ENCODE assay signal across 9 cellular contexts in the genomic region with DNA sequence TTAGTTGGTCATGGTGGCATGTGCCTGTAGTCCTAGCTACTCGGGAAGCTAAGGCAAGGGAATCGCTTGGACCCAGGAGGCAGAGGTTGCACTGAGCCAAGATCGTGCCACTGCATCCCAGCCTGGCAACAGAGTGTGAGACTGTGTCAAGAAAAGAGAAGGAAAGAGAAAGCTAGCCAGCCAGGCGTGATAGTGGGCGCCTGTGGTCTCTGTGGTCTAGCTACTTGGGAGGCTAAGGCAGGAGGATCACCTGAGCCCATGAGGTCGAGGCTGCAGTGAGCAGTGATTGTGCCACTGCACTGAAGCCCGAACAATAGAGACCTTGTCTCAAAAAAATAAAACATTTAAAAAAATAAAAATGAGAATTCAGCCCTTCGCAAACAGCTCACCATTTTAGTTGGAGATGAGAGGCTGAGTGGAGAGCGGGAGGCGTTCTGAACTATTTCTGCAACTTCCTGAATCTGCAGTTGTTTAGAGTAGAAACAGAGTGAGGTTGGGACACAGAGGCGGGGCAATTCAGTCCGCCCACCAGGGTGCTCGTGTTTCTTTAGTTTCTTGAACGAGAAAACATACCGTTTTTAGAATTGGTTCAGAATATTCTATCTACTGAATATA.
DNase-seq lines count a peak whose midpoint lies in the region; ATAC-seq lines count a peak whose summit lies in the region.
"Had no signal": no experiment of that assay in that cellular context is flagged by ENCODE, and none has a peak within 500 bp of the region (broad histone marks: within the 10 kb centered on the region; RNA-seq: fewer than 3 reads in every experiment).

No MANE protein-coding gene starts in this region.

- peaks cover 4% of the 10 kb centered on the region for H3K4me1 Mint-ChIP-seq in T-helper 2 cell treated with Interferon-gamma antibody and Interleukin-4, amounts not matched to agents 5 μg/mL and 100 μg/mL, for 36 hours (ENCODE audit: low read depth)
- H3K4me1 Mint-ChIP-seq in dendritic cell treated with granulocyte-macrophage colony-stimulating factor and Interleukin-4, amounts not matched to agents 40 ng/mL and 50 ng/mL, for 4 days (ENCODE audit: low read depth), result peaks cover 31% of the 10 kb centered on the region
- H3K4me1 Mint-ChIP-seq in stimulated activated naive CD8-positive, alpha-beta T cell treated with anti-CD3 and anti-CD28 coated beads, Interleukin-15, amount 100 ng/mL, for 72 hours, result peaks cover 18% of the 10 kb centered on the region

- peak; percentile 71 for ATAC-seq in stimulated activated naive CD8-positive, alpha-beta T cell treated with anti-CD3 and anti-CD28 coated beads, Interleukin-15, amount 100 ng/mL, for 72 hours
- ATAC-seq in GM18907 (IDR thresholded peaks at IDR 0.05; ENCODE audit: unreplicated experiment), result no peak

- H3K4me3 Mint-ChIP-seq in T-helper 2 cell treated with Interferon-gamma antibody and Interleukin-4, amounts not matched to agents 5 μg/mL and 100 μg/mL, for 36 hours, result no peak overlapping the region
- peak overlapping the region; percentile 55 for H3K4me3 Mint-ChIP-seq in dendritic cell treated with granulocyte-macrophage colony-stimulating factor and Interleukin-4, amounts not matched to agents 40 ng/mL and 50 ng/mL, for 4 days
- H3K4me3 Mint-ChIP-seq in stimulated activated naive CD8-positive, alpha-beta T cell treated with anti-CD3 and anti-CD28 coated beads, Interleukin-15, amount 100 ng/mL, for 72 hours, result peak overlapping the region in 1 of 2 donors; percentile 80

- no peak for DNase-seq in T-helper 2 cell treated with Interferon-gamma antibody and Interleukin-4, amounts not matched to agents 5 μg/mL and 100 μg/mL, for 36 hours (ENCODE audit: low spot score)
- DNase-seq in T-helper 2 cell (no peak), NOMO-1 treated with DMSO at 0.1 percent for 48 hours (lab: John Stamatoyannopoulos, UW; ENCODE audit: unreplicated experiment) (peak; percentile 92), glomerular visceral epithelial cell (ENCODE audit: extremely low spot score) (no peak), NAMALWA (ENCODE audit: low spot score) (no peak)
- DNase-seq in stimulated activated naive CD8-positive, alpha-beta T cell treated with anti-CD3 and anti-CD28 coated beads, Interleukin-15, amount 100 ng/mL, for 72 hours, result no peak
- DNase-seq: NCI-H345 had no signal

- intact Hi-C loops in dendritic cell treated with granulocyte-macrophage colony-stimulating factor and Interleukin-4, amounts not matched to agents 40 ng/mL and 50 ng/mL, for 4 days (cut with micrococcal nuclease), result loop anchor here (5.0 kb wide), 1 partner anchor 67 kb away; a partner anchor contains a TSS

- H3K27ac Mint-ChIP-seq in T-helper 2 cell treated with Interferon-gamma antibody and Interleukin-4, amounts not matched to agents 5 μg/mL and 100 μg/mL, for 36 hours, result peak overlapping the region; percentile 17
- peak overlapping the region; percentile 75 for H3K27ac Mint-ChIP-seq in dendritic cell treated with granulocyte-macrophage colony-stimulating factor and Interleukin-4, amounts not matched to agents 40 ng/mL and 50 ng/mL, for 4 days
- H3K27ac Mint-ChIP-seq in stimulated activated naive CD8-positive, alpha-beta T cell treated with anti-CD3 and anti-CD28 coated beads, Interleukin-15, amount 100 ng/mL, for 72 hours, result peak overlapping the region in 1 of 2 donors; percentile 88

- peaks cover 2% of the 10 kb centered on the region for H3K27me3 Mint-ChIP-seq in T-helper 2 cell treated with Interferon-gamma antibody and Interleukin-4, amounts not matched to agents 5 μg/mL and 100 μg/mL, for 36 hours (ENCODE audit: low read depth)
- peaks cover 7% of the 10 kb centered on the region for H3K27me3 Mint-ChIP-seq in dendritic cell treated with granulocyte-macrophage colony-stimulating factor and Interleukin-4, amounts not matched to agents 40 ng/mL and 50 ng/mL, for 4 days
- H3K27me3 Mint-ChIP-seq in stimulated activated naive CD8-positive, alpha-beta T cell treated with anti-CD3 and anti-CD28 coated beads, Interleukin-15, amount 100 ng/mL, for 72 hours, result peaks cover 9% of the 10 kb centered on the region

- no peaks in the 10 kb centered on the region for H3K36me3 Mint-ChIP-seq in T-helper 2 cell treated with Interferon-gamma antibody and Interleukin-4, amounts not matched to agents 5 μg/mL and 100 μg/mL, for 36 hours (ENCODE audit: low read depth)
- H3K36me3 Mint-ChIP-seq in dendritic cell treated with granulocyte-macrophage colony-stimulating factor and Interleukin-4, amounts not matched to agents 40 ng/mL and 50 ng/mL, for 4 days (ENCODE audit: low read depth), result no peaks in the 10 kb centered on the region

- no peaks in the 10 kb centered on the region for H3K9me3 Mint-ChIP-seq in T-helper 2 cell treated with Interferon-gamma antibody and Interleukin-4, amounts not matched to agents 5 μg/mL and 100 μg/mL, for 36 hours
- no peaks in the 10 kb centered on the region for H3K9me3 Mint-ChIP-seq in dendritic cell treated with granulocyte-macrophage colony-stimulating factor and Interleukin-4, amounts not matched to agents 40 ng/mL and 50 ng/mL, for 4 days
- no peaks in the 10 kb centered on the region for H3K9me3 Mint-ChIP-seq in stimulated activated naive CD8-positive, alpha-beta T cell treated with anti-CD3 and anti-CD28 coated beads, Interleukin-15, amount 100 ng/mL, for 72 hours
